In the genomic region with DNA sequence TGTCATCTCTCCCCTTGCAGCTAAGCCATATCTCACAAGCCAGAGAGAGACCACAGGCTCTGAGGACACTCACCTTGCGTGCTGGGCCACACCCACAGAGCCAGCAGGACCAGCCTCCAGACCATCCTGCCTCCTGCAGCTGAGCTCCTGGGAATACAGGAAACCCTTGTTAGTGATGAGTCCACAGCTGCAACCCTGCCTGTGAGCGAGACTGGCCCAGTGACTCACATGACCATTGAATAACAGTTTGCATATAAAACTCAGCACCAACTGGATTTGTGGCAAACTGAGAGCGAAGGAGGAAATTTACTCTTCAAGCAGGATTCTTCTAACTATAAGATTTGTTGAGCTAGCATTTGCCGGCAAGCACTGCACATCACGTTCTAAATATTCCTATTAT, we compare ENCODE assay signal across 10 cellular contexts. TPM values are rescaled to one million over a fixed set of nuclear protein-coding genes. Genes with fewer than 3 reads are reported as not detected.
DNase-seq lines count a peak whose midpoint lies in the region; ATAC-seq and TF ChIP-seq lines count a peak whose summit lies in the region.
"Had no signal": no experiment of that assay in that cellular context is flagged by ENCODE, and none has a peak within 500 bp of the region (broad histone marks: within the 10 kb centered on the region; RNA-seq: fewer than 3 reads in every experiment).

No MANE protein-coding gene starts in this region.

- no peak overlapping the region for H2AK5ac ChIP-seq in mesendoderm (ENCODE audit: low read length)

- H3K27ac ChIP-seq in dorsolateral prefrontal cortex (peak overlapping the region; percentile 41 to 97 (median 90)), mesendoderm (ENCODE audit: low read depth, low read length) (no peak overlapping the region)
- no peak overlapping the region for H3K27ac ChIP-seq in naive thymus-derived CD4-positive, alpha-beta T cell (ENCODE audit: low read depth, low read length)

- H3K9me3 Mint-ChIP-seq in naive thymus-derived CD4-positive, alpha-beta T cell: peaks cover 0 to 11% (median 0%) of the 10 kb centered on the region in 11 donors

- no peak overlapping the region for H2BK5ac ChIP-seq in mesendoderm (ENCODE audit: low read length)

- H3K79me2 ChIP-seq in mesendoderm (ENCODE audit: control insufficient read depth, insufficient read depth, low read length): no peaks in the 10 kb centered on the region

- no peak overlapping the region for H2BK15ac ChIP-seq in mesendoderm (replicated peaks; ENCODE audit: low read depth)

- CTCF ChIA-PET in AG04449 (lab: Yijun Ruan, JAX): interaction anchor here (1.0 to 1.8 kb wide), 5 partner anchors 26 to 271 kb away, joined by 3 to 9 read pairs (median 3); no protein-coding TSS in a partner anchor
- CTCF ChIA-PET in naive thymus-derived CD4-positive, alpha-beta T cell (lab: Charles Lee): no interaction called here

- H3K4me3 ChIP-seq in AG04449 (ENCODE audit: low read depth, low read length) (peak overlapping the region; percentile 76), MG63 (peak overlapping the region; percentile 86), dorsolateral prefrontal cortex (peak overlapping the region in 55 of 59 donors; percentile 11 to 69 (median 52)), mesendoderm (ENCODE audit: low read length) (no peak overlapping the region)
- H3K4me3 ChIP-seq in naive thymus-derived CD4-positive, alpha-beta T cell (ENCODE audit: low read length): no peak overlapping the region

- H3K4me1 Mint-ChIP-seq in naive thymus-derived CD4-positive, alpha-beta T cell: peaks cover 3 to 29% (median 19%) of the 10 kb centered on the region in 7 donors

- TF ChIP-seq CTCF in AG04449 (IDR thresholded peaks at IDR 0.05; ENCODE audit: insufficient read depth, low read length, missing control alignments) (no peak), dorsolateral prefrontal cortex (IDR thresholded peaks at IDR 0.05 in 54 of 56, conservative IDR thresholded peaks at IDR 0.05 in 2 of 56; ENCODE audit: low read depth in 1 of 56, partially characterized antibody in 56 of 56) (peak in 5 of 56 donors; percentile 6 to 27 (median 21))

- no CpG with 5 or more reads among the region's 5 CpGs for WGBS in mesendoderm (ENCODE audit: extremely low coverage, insufficient coverage, low lambda C conversion rate)

- H3K9me3 ChIP-seq in MG63: no peaks in the 10 kb centered on the region
- H3K9me3 ChIP-seq in naive thymus-derived CD4-positive, alpha-beta T cell (ENCODE audit: control insufficient read depth in 2 of 3, low read length in 3 of 3): no peaks in the 10 kb centered on the region

- peaks cover 51 to 65% (median 54%) of the 10 kb centered on the region in 5 donors for H3K27me3 Mint-ChIP-seq in naive thymus-derived CD4-positive, alpha-beta T cell

- H3K36me3 Mint-ChIP-seq in naive thymus-derived CD4-positive, alpha-beta T cell: peaks cover 0 to 2% (median 0%) of the 10 kb centered on the region in 5 donors

- no peaks in the 10 kb centered on the region for H3K79me1 ChIP-seq in mesendoderm (ENCODE audit: low read length)

- no peak overlapping the region for H3K23ac ChIP-seq in mesendoderm (ENCODE audit: low read length)

- intact Hi-C loops in dorsolateral prefrontal cortex (cut with DNase I): loop anchor here in 1 of 2 donors (5.0 kb wide), 1 partner anchor 38 kb away; no protein-coding TSS in a partner anchor
- intact Hi-C loops in naive thymus-derived CD4-positive, alpha-beta T cell (cut with micrococcal nuclease): no loop called here

- no peak overlapping the region for H3K27ac Mint-ChIP-seq in naive thymus-derived CD4-positive, alpha-beta T cell

- H3K4me2 ChIP-seq in mesendoderm (ENCODE audit: low read length): no peak overlapping the region

- DNase-seq in AG04449 (ENCODE audit: low read depth, low spot score): peak; percentile 36
- peak; percentile 88 for DNase-seq in MG63
- DNase-seq in dorsolateral prefrontal cortex: peak; percentile 14 to 90 (median 80)
- peak; percentile 66 for DNase-seq in mesendoderm
- no peak for DNase-seq in 8988T
- DNase-seq in DMS79 treated with DMSO at 0.1 percent for 48 hours (lab: John Stamatoyannopoulos, UW): no peak
- DNase-seq in naive thymus-derived CD4-positive, alpha-beta T cell: no peak
- DNase-seq: DMS 273 treated with DMSO at 0.1 percent for 48 hours, NCI-H1048 had no signal

- no peak overlapping the region for H4K5ac ChIP-seq in mesendoderm (ENCODE audit: low read length)

- no peak for ATAC-seq in GM18873 (IDR thresholded peaks at IDR 0.05; ENCODE audit: low FRiP score, unreplicated experiment)
- no peak for ATAC-seq in naive thymus-derived CD4-positive, alpha-beta T cell

- H3K4me3 Mint-ChIP-seq in naive thymus-derived CD4-positive, alpha-beta T cell: no peak overlapping the region

- H3K18ac ChIP-seq in mesendoderm (ENCODE audit: low read length): no peak overlapping the region

- no peak overlapping the region for H3K56ac ChIP-seq in mesendoderm (ENCODE audit: low read length)

- no peaks in the 10 kb centered on the region for H3K27me3 ChIP-seq in MG63
- H3K27me3 ChIP-seq in dorsolateral prefrontal cortex: peaks cover 0 to 14% (median 0%) of the 10 kb centered on the region in 45 donors
- H3K27me3 ChIP-seq in mesendoderm (ENCODE audit: insufficient read depth, low read length, poor library complexity): peaks cover 2% of the 10 kb centered on the region
- H3K27me3 ChIP-seq in naive thymus-derived CD4-positive, alpha-beta T cell (ENCODE audit: control insufficient read depth in 2 of 2, insufficient read depth in 2 of 2, low read length in 2 of 2): peaks cover 5 to 9% of the 10 kb centered on the region in 2 donors

- H3K36me3 ChIP-seq in MG63 (peaks cover 69% of the 10 kb centered on the region), mesendoderm (ENCODE audit: control insufficient read depth, insufficient read depth, low read length) (peaks cover 3% of the 10 kb centered on the region)
- H3K36me3 ChIP-seq in naive thymus-derived CD4-positive, alpha-beta T cell (ENCODE audit: control insufficient read depth in 2 of 3, insufficient read depth in 3 of 3, low read length in 3 of 3): no peaks in the 10 kb centered on the region

- H3K4me1 ChIP-seq in mesendoderm (ENCODE audit: control insufficient read depth, low read depth, low read length): peaks cover 8% of the 10 kb centered on the region
- H3K4me1 ChIP-seq in naive thymus-derived CD4-positive, alpha-beta T cell (ENCODE audit: control insufficient read depth in 2 of 2, insufficient read depth in 2 of 2, low read length in 2 of 2): peaks cover 0 to 8% of the 10 kb centered on the region in 2 donors

- no peak overlapping the region for H2BK120ac ChIP-seq in mesendoderm (ENCODE audit: low read depth, low read length)

- POLR2A ChIA-PET in AG04449 (lab: Yijun Ruan, JAX): interaction anchor here (1.0 to 1.2 kb wide), 2 partner anchors 13 to 177 kb away, joined by 3 read pairs; no protein-coding TSS in a partner anchor
- POLR2A ChIA-PET in naive thymus-derived CD4-positive, alpha-beta T cell (lab: Charles Lee): no interaction called here

- no peak overlapping the region for H3K4ac ChIP-seq in mesendoderm (ENCODE audit: low read depth, low read length)

- H3K9ac ChIP-seq in mesendoderm (ENCODE audit: low read length): no peak overlapping the region

- H4K8ac ChIP-seq in mesendoderm (ENCODE audit: low read depth, low read length): no peak overlapping the region

RNA-seq across cellular contexts. Expression of gene THBS2, which starts 3.0 kb away (rescaled TPM):
- 165 and 194 TPM in 2 replicates for total RNA-seq in MG63 (2014; rRNA removed; shearing (Covaris generic); ENCODE audit: low replicate concordance)
- total RNA-seq in dorsolateral prefrontal cortex: 10 to 100 TPM in 119 of 120 experiments, 1 to 10 TPM in 1; 9.6 to 96.0 (median 23.8) TPM
- polyA plus RNA-seq in mesendoderm (2013, experiment 1 of 2): 9.5 TPM
- polyA plus RNA-seq in mesendoderm (2013, experiment 2 of 2): 10.1 TPM
- total RNA-seq in naive thymus-derived CD4-positive, alpha-beta T cell: not detected
- polyA plus RNA-seq in naive thymus-derived CD4-positive, alpha-beta T cell: under 1 TPM in 1 of 2 donors, not detected in 1; 0.08 TPM

Comparison
In these comparisons a context has a peak if more than half of its experiments do, and no peak if none do; other contexts are left out.
1. DNase-seq: peak in AG04449 (single experiment), MG63 (single experiment), dorsolateral prefrontal cortex (10 of 10) and mesendoderm (single experiment); none in 8988T (single experiment), DMS79 treated with DMSO at 0.1 percent for 48 hours (single experiment) and naive thymus-derived CD4-positive, alpha-beta T cell (0 of 9).
2. H3K4me3 ChIP-seq: peak in AG04449 (single experiment), MG63 (single experiment) and dorsolateral prefrontal cortex (55 of 59); none in mesendoderm (single experiment) and naive thymus-derived CD4-positive, alpha-beta T cell (single experiment).
3. H3K27ac ChIP-seq: peak in dorsolateral prefrontal cortex (59 of 59); none in mesendoderm (single experiment) and naive thymus-derived CD4-positive, alpha-beta T cell (single experiment).
4. RNA of gene THBS2, which starts 3.0 kb away (total RNA-seq): 165 to 194 TPM in MG63 and 9.6 to 96.0 TPM in dorsolateral prefrontal cortex; not detected in naive thymus-derived CD4-positive, alpha-beta T cell; every median in the first group is over 10 times any median in the second.